Comparison of ENCODE assay signal across 21 cellular contexts in the genomic region with DNA sequence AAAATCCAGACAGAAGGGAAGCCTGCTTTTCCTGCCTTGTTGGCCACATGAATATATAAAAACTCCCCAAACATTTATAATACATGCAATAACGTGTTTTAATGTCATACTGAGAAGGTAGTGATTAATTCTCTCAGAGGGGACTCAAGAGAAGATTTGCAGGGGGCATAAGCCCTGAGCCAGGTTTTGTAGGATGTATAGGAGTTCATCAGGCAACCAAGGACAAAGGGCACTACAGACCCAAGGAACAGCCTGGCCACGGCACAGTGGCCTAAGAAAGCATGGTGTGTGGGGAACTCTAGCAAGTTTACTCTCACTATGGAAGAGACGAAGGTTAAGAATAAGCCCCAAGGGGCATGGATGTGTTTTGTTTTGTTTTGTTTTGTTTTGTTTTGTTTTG. TPM values are rescaled to one million over a fixed set of nuclear protein-coding genes. Genes with fewer than 3 reads are reported as not detected.
"Had no signal": no experiment of that assay in that cellular context is flagged by ENCODE, and none has a peak within 500 bp of the region (broad histone marks: within the 10 kb centered on the region; RNA-seq: fewer than 3 reads in every experiment).

No MANE protein-coding gene starts in this region.

- H3K27ac ChIP-seq: gastrocnemius medialis, heart right ventricle, left lung, lower lobe of right lung had no signal

- H3K9me3 ChIP-seq: esophagus squamous epithelium, gastrocnemius medialis, left lung, lower lobe of right lung, mucosa of descending colon had no signal

- ATAC-seq: effector memory CD8-positive, alpha-beta T cell; mucosa of descending colon; naive thymus-derived CD8-positive, alpha-beta T cell had no signal

- H3K36me3 ChIP-seq: esophagus squamous epithelium, gastrocnemius medialis, heart right ventricle, left lung, lower lobe of right lung had no signal

- H3K4me3 Mint-ChIP-seq: dendritic cell treated with granulocyte-macrophage colony-stimulating factor and Interleukin-4, amounts not matched to agents 40 ng/mL and 50 ng/mL, for 4 days; effector memory CD8-positive, alpha-beta T cell; endodermal cell; mesothelial cell of epicardium; naive B cell; naive thymus-derived CD8-positive, alpha-beta T cell had no signal

- H3K27ac Mint-ChIP-seq: dendritic cell treated with granulocyte-macrophage colony-stimulating factor and Interleukin-4, amounts not matched to agents 40 ng/mL and 50 ng/mL, for 4 days; effector memory CD8-positive, alpha-beta T cell; endodermal cell; mesothelial cell of epicardium; naive B cell had no signal

- H3K27me3 ChIP-seq: esophagus squamous epithelium, gastrocnemius medialis, left lung had no signal

- H3K9me3 Mint-ChIP-seq: dendritic cell treated with granulocyte-macrophage colony-stimulating factor and Interleukin-4, amounts not matched to agents 40 ng/mL and 50 ng/mL, for 4 days; effector memory CD8-positive, alpha-beta T cell had no signal

- DNase-seq: cortex of kidney; effector CD8-positive, alpha-beta T cell; effector memory CD8-positive, alpha-beta T cell; erythroblast; esophagus squamous epithelium; foreskin melanocyte; gastrocnemius medialis; head of caudate nucleus; heart right ventricle; hippocampal formation; left cardiac atrium; left lung; left ventricle myocardium superior; lower lobe of right lung; mucosa of descending colon; naive B cell had no signal

- H3K36me3 Mint-ChIP-seq: naive B cell; naive thymus-derived CD8-positive, alpha-beta T cell had no signal

- H3K4me3 ChIP-seq: esophagus squamous epithelium, gastrocnemius medialis, heart right ventricle, left lung, lower lobe of right lung, mucosa of descending colon had no signal

RNA-seq across cellular contexts. Expression of a gene that starts 15.4 kb away (rescaled TPM):
- polyA plus RNA-seq: keratinocyte; naive thymus-derived CD8-positive, alpha-beta T cell had no signal

RNA-seq across cellular contexts. Expression of a gene that starts 32.0 kb away (rescaled TPM):
- polyA plus RNA-seq: naive thymus-derived CD8-positive, alpha-beta T cell had no signal

RNA-seq across cellular contexts. Expression of a gene that starts 37.8 kb away (rescaled TPM):
- polyA plus RNA-seq: naive thymus-derived CD8-positive, alpha-beta T cell had no signal

RNA-seq across cellular contexts. Expression of a gene that starts 59.5 kb away (rescaled TPM):
- polyA plus RNA-seq: naive thymus-derived CD8-positive, alpha-beta T cell had no signal
